In the genomic region with DNA sequence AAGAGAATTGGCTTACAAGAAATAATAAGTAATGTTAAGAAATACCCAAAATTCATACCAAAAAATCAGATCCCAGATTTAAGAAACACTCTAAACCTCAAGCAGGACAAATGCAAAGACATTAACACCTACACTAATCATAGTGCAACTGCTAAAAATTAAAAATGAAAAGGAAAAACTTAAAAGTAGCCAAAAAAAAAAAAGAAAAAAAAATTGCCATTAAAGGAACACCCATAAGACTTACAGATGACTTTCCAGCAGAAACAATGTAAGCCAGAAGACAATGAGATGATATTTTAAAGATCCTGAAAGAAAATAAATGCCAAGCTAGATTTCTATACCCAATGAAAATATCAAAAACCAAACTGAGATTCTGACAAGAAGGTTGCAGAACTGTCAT, we compare ENCODE assay signal across 2 cellular contexts.
TF ChIP-seq lines count a peak whose summit lies in the region.

No MANE protein-coding gene starts in this region.

TF ChIP-seq in SK-N-SH, 30 proteins besides CTCF, POLR2A, EP300 and RAD21 (continued from another document):
- TF ChIP-seq FOSL2 (IDR thresholded peaks at IDR 0.05; ENCODE audit: borderline replicate concordance, low read depth) (no peak), RCOR1 (IDR thresholded peaks at IDR 0.05; ENCODE audit: low read length) (no peak), SMC3 (IDR thresholded peaks at IDR 0.05; ENCODE audit: low read depth, low read length) (no peak)
- TF ChIP-seq, protein P1, sequence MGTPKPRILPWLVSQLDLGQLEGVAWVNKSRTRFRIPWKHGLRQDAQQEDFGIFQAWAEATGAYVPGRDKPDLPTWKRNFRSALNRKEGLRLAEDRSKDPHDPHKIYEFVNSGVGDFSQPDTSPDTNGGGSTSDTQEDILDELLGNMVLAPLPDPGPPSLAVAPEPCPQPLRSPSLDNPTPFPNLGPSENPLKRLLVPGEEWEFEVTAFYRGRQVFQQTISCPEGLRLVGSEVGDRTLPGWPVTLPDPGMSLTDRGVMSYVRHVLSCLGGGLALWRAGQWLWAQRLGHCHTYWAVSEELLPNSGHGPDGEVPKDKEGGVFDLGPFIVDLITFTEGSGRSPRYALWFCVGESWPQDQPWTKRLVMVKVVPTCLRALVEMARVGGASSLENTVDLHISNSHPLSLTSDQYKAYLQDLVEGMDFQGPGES (IDR thresholded peaks at IDR 0.05; ENCODE audit: low read depth, low read length) = no peak
- TF ChIP-seq, protein P2, sequence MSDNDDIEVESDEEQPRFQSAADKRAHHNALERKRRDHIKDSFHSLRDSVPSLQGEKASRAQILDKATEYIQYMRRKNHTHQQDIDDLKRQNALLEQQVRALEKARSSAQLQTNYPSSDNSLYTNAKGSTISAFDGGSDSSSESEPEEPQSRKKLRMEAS (IDR thresholded peaks at IDR 0.05; ENCODE audit: low read depth) = no peak

TF ChIP-seq in SK-N-SH treated with all-trans-retinoic acid at 6 μM for 48 hours, 23 proteins besides CTCF, POLR2A, EP300 and RAD21 (continued from another document):
- TF ChIP-seq, protein P3, sequence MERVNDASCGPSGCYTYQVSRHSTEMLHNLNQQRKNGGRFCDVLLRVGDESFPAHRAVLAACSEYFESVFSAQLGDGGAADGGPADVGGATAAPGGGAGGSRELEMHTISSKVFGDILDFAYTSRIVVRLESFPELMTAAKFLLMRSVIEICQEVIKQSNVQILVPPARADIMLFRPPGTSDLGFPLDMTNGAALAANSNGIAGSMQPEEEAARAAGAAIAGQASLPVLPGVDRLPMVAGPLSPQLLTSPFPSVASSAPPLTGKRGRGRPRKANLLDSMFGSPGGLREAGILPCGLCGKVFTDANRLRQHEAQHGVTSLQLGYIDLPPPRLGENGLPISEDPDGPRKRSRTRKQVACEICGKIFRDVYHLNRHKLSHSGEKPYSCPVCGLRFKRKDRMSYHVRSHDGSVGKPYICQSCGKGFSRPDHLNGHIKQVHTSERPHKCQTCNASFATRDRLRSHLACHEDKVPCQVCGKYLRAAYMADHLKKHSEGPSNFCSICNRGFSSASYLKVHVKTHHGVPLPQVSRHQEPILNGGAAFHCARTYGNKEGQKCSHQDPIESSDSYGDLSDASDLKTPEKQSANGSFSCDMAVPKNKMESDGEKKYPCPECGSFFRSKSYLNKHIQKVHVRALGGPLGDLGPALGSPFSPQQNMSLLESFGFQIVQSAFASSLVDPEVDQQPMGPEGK (CRISPR knock-in tag; IDR thresholded peaks at IDR 0.05; ENCODE audit: borderline replicate concordance) = no peak
